8 cellular contexts compared by ENCODE assay signal in the genomic region with DNA sequence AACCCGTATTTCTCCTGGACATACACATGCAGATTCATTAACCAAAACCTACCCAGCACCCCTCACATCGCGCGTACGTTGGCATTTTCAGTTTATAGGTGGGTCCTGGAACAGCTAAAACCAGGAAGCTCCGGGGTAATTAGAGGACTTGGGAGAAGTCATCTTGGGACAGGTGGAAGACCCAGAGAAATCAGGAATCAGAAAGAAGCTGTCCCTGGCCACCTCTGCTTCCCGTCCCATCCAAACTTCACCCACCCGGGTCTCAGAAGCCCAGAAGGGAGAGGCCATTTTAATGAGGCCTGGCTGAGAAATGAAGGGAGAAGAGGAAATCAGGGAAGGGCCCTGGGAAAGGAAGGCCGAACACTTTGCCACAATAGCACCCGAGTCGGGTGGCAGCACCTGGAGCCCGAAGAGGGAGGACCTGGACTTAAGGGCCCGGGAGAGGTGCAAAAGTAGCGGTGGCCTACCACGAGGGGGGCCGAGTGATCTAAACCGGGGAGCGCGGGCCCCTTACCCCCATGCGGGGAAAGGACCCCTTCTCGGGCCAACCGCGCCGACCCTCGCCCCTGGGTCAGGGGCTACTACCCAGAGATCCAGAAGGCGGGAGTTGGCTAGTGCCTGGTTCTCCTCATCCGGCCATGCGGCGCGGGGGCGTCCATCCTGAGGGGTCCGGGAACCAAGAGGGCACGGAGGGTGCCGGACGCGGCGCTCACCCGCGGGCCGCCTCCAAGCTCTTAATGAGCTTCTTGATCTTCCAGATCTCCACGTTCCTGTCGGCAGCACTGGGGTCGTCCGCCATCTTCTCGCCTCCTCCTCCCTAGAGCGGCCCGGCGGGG. TPM values are rescaled to one million over a fixed set of nuclear protein-coding genes. Genes with fewer than 3 reads are reported as not detected.
DNase-seq lines count a peak whose midpoint lies in the region; ATAC-seq and TF ChIP-seq lines count a peak whose summit lies in the region.

No MANE protein-coding gene starts in this region.

- H3K36me3 ChIP-seq in CD8-positive, alpha-beta memory T cell (ENCODE audit: insufficient read depth, low read length) = no peaks in the 10 kb centered on the region
- H3K36me3 ChIP-seq in left ventricle myocardium inferior (no peaks in the 10 kb centered on the region), skeletal muscle tissue (ENCODE audit: control insufficient read depth in 3 of 3, insufficient read depth in 3 of 3, low read length in 3 of 3) (no peaks in the 10 kb centered on the region)

- H3K27me3 Mint-ChIP-seq in CD8-positive, alpha-beta memory T cell = no peaks in the 10 kb centered on the region
- no peaks in the 10 kb centered on the region for H3K27me3 Mint-ChIP-seq in activated T-cell treated with anti-CD3 and anti-CD28 coated beads, Interleukin-2, amount 50 U/mL, for 72 hours (ENCODE audit: low read depth)

- peak overlapping the region; percentile 99 for H3K27ac ChIP-seq in CD8-positive, alpha-beta memory T cell (ENCODE audit: low read depth, low read length)
- H3K27ac ChIP-seq in left ventricle myocardium inferior (replicated peaks) (peak overlapping the region; percentile 98), skeletal muscle tissue (ENCODE audit: low read depth, low read length) (peak overlapping the region; percentile 100)

- H3K36me3 Mint-ChIP-seq in CD8-positive, alpha-beta memory T cell = peaks cover 0 to 40% (median 1%) of the 10 kb centered on the region in 3 donors
- peaks cover 13 to 28% of the 10 kb centered on the region in 2 donors for H3K36me3 Mint-ChIP-seq in activated T-cell treated with anti-CD3 and anti-CD28 coated beads, Interleukin-2, amount 50 U/mL, for 72 hours (ENCODE audit: insufficient read depth in 2 of 2)

- intact Hi-C loops in left ventricle myocardium inferior (cut with micrococcal nuclease) = no loop called here

- no peak for TF ChIP-seq CTCF in left ventricle myocardium inferior (IDR thresholded peaks at IDR 0.05; ENCODE audit: borderline replicate concordance)

- peaks cover 67% of the 10 kb centered on the region for H3K4me1 ChIP-seq in CD8-positive, alpha-beta memory T cell (ENCODE audit: insufficient read depth, low read length)
- H3K4me1 ChIP-seq in left ventricle myocardium inferior (peaks cover 92% of the 10 kb centered on the region), skeletal muscle tissue (ENCODE audit: control insufficient read depth in 3 of 3, insufficient read depth in 3 of 3, low read length in 3 of 3) (peaks cover 48 to 79% (median 54%) of the 10 kb centered on the region in 3 donors)

- H3K4me1 Mint-ChIP-seq in CD8-positive, alpha-beta memory T cell = peaks cover 66 to 87% (median 70%) of the 10 kb centered on the region in 3 donors
- H3K4me1 Mint-ChIP-seq in activated T-cell treated with anti-CD3 and anti-CD28 coated beads, Interleukin-2, amount 50 U/mL, for 72 hours (ENCODE audit: low read depth) = peaks cover 73% of the 10 kb centered on the region

- no peaks in the 10 kb centered on the region for H3K9me3 Mint-ChIP-seq in CD8-positive, alpha-beta memory T cell
- H3K9me3 Mint-ChIP-seq in activated T-cell treated with anti-CD3 and anti-CD28 coated beads, Interleukin-2, amount 50 U/mL, for 72 hours = no peaks in the 10 kb centered on the region

- peak; percentile 0 for ATAC-seq in HG03066 (IDR thresholded peaks at IDR 0.05; ENCODE audit: low read depth, unreplicated experiment)
- no peak for ATAC-seq in activated T-cell treated with anti-CD3 and anti-CD28 coated beads, Interleukin-2, amount 50 U/mL, for 72 hours (replicated peaks in 1 of 2)
- no peak for ATAC-seq in GM19397 (IDR thresholded peaks at IDR 0.05; ENCODE audit: unreplicated experiment)
- no peak for ATAC-seq in HG03095 (IDR thresholded peaks at IDR 0.05; ENCODE audit: unreplicated experiment)

- no peaks in the 10 kb centered on the region for H3K27me3 ChIP-seq in CD8-positive, alpha-beta memory T cell (ENCODE audit: insufficient read depth, low read length, poor library complexity, severe bottlenecking)
- no peaks in the 10 kb centered on the region for H3K27me3 ChIP-seq in left ventricle myocardium inferior (ENCODE audit: low read depth)
- H3K27me3 ChIP-seq in skeletal muscle tissue (ENCODE audit: control insufficient read depth in 3 of 3, insufficient read depth in 3 of 3, low read length in 3 of 3) = no peaks in the 10 kb centered on the region

- peak in 3 of 5 donors; percentile 7 to 57 (median 9) for DNase-seq in CD8-positive, alpha-beta memory T cell
- DNase-seq in activated T-cell treated with anti-CD3 and anti-CD28 coated beads, Interleukin-2, amount 50 U/mL, for 72 hours = no peak
- DNase-seq in left ventricle myocardium inferior (no peak), LoVo (ENCODE audit: low spot score) (no peak)

- H3K9me3 ChIP-seq in CD8-positive, alpha-beta memory T cell (ENCODE audit: low read length) = no peaks in the 10 kb centered on the region
- H3K9me3 ChIP-seq in left ventricle myocardium inferior (replicated peaks) (no peaks in the 10 kb centered on the region), skeletal muscle tissue (ENCODE audit: control insufficient read depth in 3 of 3, low read length in 3 of 3) (no peaks in the 10 kb centered on the region)

- peak overlapping the region; percentile 69 for H3K4me3 ChIP-seq in CD8-positive, alpha-beta memory T cell (ENCODE audit: low read length)
- peak overlapping the region; percentile 85 for H3K4me3 ChIP-seq in left ventricle myocardium inferior
- peak overlapping the region; percentile 91 to 99 (median 94) for H3K4me3 ChIP-seq in skeletal muscle tissue (ENCODE audit: low read length in 3 of 3)

- peak overlapping the region; percentile 95 to 100 (median 98) for H3K9ac ChIP-seq in skeletal muscle tissue (ENCODE audit: low read depth in 1 of 3, low read length in 3 of 3)

- peak overlapping the region; percentile 96 to 100 (median 98) for H3K4me3 Mint-ChIP-seq in CD8-positive, alpha-beta memory T cell
- H3K4me3 Mint-ChIP-seq in activated T-cell treated with anti-CD3 and anti-CD28 coated beads, Interleukin-2, amount 50 U/mL, for 72 hours = peak overlapping the region; percentile 97

- peak overlapping the region; percentile 99 to 100 (median 100) for H3K27ac Mint-ChIP-seq in CD8-positive, alpha-beta memory T cell
- peak overlapping the region; percentile 97 for H3K27ac Mint-ChIP-seq in activated T-cell treated with anti-CD3 and anti-CD28 coated beads, Interleukin-2, amount 50 U/mL, for 72 hours

- POLR2A ChIA-PET in CD8-positive, alpha-beta memory T cell (lab: Charles Lee) = interaction anchor here (0.6 to 2.9 kb wide), 12 partner anchors 11 to 1991 kb away, joined by 3 to 60 read pairs (median 8); a partner anchor contains a TSS

- CTCF ChIA-PET in CD8-positive, alpha-beta memory T cell (lab: Charles Lee) = interaction anchor here (0.8 to 2.6 kb wide), 11 partner anchors 9 to 190 kb away, joined by 3 to 26 read pairs (median 5); a partner anchor contains a TSS

RNA-seq across cellular contexts. Expression of a gene that starts 0.7 kb away (rescaled TPM):
- 100 to 1,000 TPM; 239 to 246 TPM for total RNA-seq in CD8-positive, alpha-beta memory T cell
- polyA plus RNA-seq in CD8-positive, alpha-beta memory T cell = 29.4 TPM
- 100 to 1,000 TPM; 106 to 111 TPM for total RNA-seq in activated T-cell treated with anti-CD3 and anti-CD28 coated beads, Interleukin-2, amount 50 U/mL, for 72 hours
- total RNA-seq in left ventricle myocardium inferior = 80.8 TPM
- 45.4 TPM for total RNA-seq in skeletal muscle tissue

RNA-seq across cellular contexts. Expression of a gene that starts 32.9 kb away (rescaled TPM):
- total RNA-seq in CD8-positive, alpha-beta memory T cell = 100 to 1,000 TPM; 468 to 498 TPM
- polyA plus RNA-seq in CD8-positive, alpha-beta memory T cell = 171 TPM
- 100 to 1,000 TPM; 448 to 505 TPM for total RNA-seq in activated T-cell treated with anti-CD3 and anti-CD28 coated beads, Interleukin-2, amount 50 U/mL, for 72 hours
- 291 TPM for total RNA-seq in left ventricle myocardium inferior
- total RNA-seq in skeletal muscle tissue = 145 TPM

Comparison
In these comparisons a context has a peak if more than half of its experiments do, and no peak if none do; other contexts are left out.
1. DNase-seq: peak in CD8-positive, alpha-beta memory T cell (3 of 5); none in activated T-cell treated with anti-CD3 and anti-CD28 coated beads, Interleukin-2, amount 50 U/mL, for 72 hours (0 of 2), left ventricle myocardium inferior (single experiment) and LoVo (single experiment).
2. Peak in every context shown above with its lines, with median percentiles within 50 percentile points of each other: H3K27ac ChIP-seq and H3K4me3 ChIP-seq.